25 cellular contexts compared by ENCODE assay signal in the genomic region with DNA sequence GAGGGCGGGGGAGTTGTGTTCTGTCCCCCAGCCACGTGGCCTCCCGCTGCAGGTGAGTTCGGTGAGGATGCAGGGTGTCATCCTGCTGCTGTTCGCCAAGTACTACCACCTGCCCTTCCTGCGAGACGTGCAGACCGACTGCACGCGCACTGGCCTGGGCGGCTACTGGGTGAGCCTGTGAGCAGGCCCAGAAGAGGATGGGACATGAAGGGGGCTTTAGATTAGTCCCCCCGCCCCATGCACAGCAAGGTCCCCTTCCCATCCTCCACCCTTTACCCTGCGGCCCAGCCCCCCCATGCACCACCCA. TPM values are rescaled to one million over a fixed set of nuclear protein-coding genes. Genes with fewer than 3 reads are reported as not detected.
"Had no signal": no experiment of that assay in that cellular context is flagged by ENCODE, and none has a peak within 500 bp of the region (broad histone marks: within the 10 kb centered on the region; RNA-seq: fewer than 3 reads in every experiment).

No MANE protein-coding gene starts in this region.

- DNase-seq: activated CD4-positive, alpha-beta T cell treated with anti-CD3 and anti-CD28 coated beads, Interleukin-2, amount 10 ng/mL, durations not matched to agents 7 days and 5 days; activated CD4-positive, CD25-positive, alpha-beta regulatory T cell treated with anti-CD3 and anti-CD28 coated beads, Interleukin-2, amount 50 U/mL, for 72 hours; activated CD8-positive, alpha-beta memory T cell treated with anti-CD3 and anti-CD28 coated beads, Interleukin-2, amount 10 ng/mL, durations not matched to agents 7 days and 5 days; activated gamma-delta T cell; activated naive CD4-positive, alpha-beta T cell treated with anti-CD3 and anti-CD28 coated beads, Interleukin-2, amount 50 U/mL, for 16 hours; activated naive CD8-positive, alpha-beta T cell treated with anti-CD3 and anti-CD28 coated beads, Interleukin-2, amount 50 U/mL, for 24 hours; activated T-cell treated with anti-CD3 and anti-CD28 coated beads for 4 hours; cerebellar nuclear complex; cortex of kidney; heart right ventricle; immature natural killer cell; lower lobe of right lung; naive B cell; occipital lobe; stimulated activated naive CD8-positive, alpha-beta T cell treated with anti-CD3 and anti-CD28 coated beads, Interleukin-15, amount 100 ng/mL, for 72 hours; WERI-Rb-1 had no signal

- H3K4me3 ChIP-seq: heart right ventricle, lower lobe of right lung, prostate gland, tibial nerve had no signal

- H3K9me3 Mint-ChIP-seq: activated CD4-positive, alpha-beta T cell treated with anti-CD3 and anti-CD28 coated beads, Interleukin-2, amount 10 ng/mL, durations not matched to agents 7 days and 5 days; activated CD8-positive, alpha-beta T cell treated with anti-CD3 and anti-CD28 coated beads for 36 hours; activated naive CD8-positive, alpha-beta T cell treated with anti-CD3 and anti-CD28 coated beads, Interleukin-2, amount 50 U/mL, for 24 hours; immature natural killer cell; naive B cell; stimulated activated naive CD8-positive, alpha-beta T cell treated with anti-CD3 and anti-CD28 coated beads, Interleukin-15, amount 100 ng/mL, for 72 hours; T-helper 2 cell treated with Interferon-gamma antibody and Interleukin-4, amounts not matched to agents 5 μg/mL and 100 μg/mL, for 36 hours had no signal

- H3K4me3 Mint-ChIP-seq: activated CD4-positive, alpha-beta T cell treated with anti-CD3 and anti-CD28 coated beads, Interleukin-2, amount 10 ng/mL, durations not matched to agents 7 days and 5 days; activated CD8-positive, alpha-beta memory T cell treated with anti-CD3 and anti-CD28 coated beads, Interleukin-2, amount 10 ng/mL, durations not matched to agents 7 days and 5 days; activated CD8-positive, alpha-beta T cell treated with anti-CD3 and anti-CD28 coated beads for 36 hours; activated naive CD8-positive, alpha-beta T cell treated with anti-CD3 and anti-CD28 coated beads, Interleukin-2, amount 50 U/mL, for 24 hours; immature natural killer cell; stimulated activated naive CD8-positive, alpha-beta T cell treated with anti-CD3 and anti-CD28 coated beads, Interleukin-15, amount 100 ng/mL, for 72 hours; T-helper 2 cell treated with Interferon-gamma antibody and Interleukin-4, amounts not matched to agents 5 μg/mL and 100 μg/mL, for 36 hours had no signal

- H3K27me3 ChIP-seq: heart right ventricle, tibial nerve had no signal

- H3K4me1 Mint-ChIP-seq: activated CD4-positive, alpha-beta T cell treated with anti-CD3 and anti-CD28 coated beads, Interleukin-2, amount 10 ng/mL, durations not matched to agents 7 days and 5 days; activated CD8-positive, alpha-beta memory T cell treated with anti-CD3 and anti-CD28 coated beads, Interleukin-2, amount 10 ng/mL, durations not matched to agents 7 days and 5 days; activated naive CD8-positive, alpha-beta T cell treated with anti-CD3 and anti-CD28 coated beads, Interleukin-2, amount 50 U/mL, for 24 hours; immature natural killer cell had no signal

- H3K27ac ChIP-seq: heart right ventricle, lower lobe of right lung, prostate gland, tibial nerve, WERI-Rb-1 had no signal

- H3K27ac Mint-ChIP-seq: activated CD4-positive, alpha-beta T cell treated with anti-CD3 and anti-CD28 coated beads, Interleukin-2, amount 10 ng/mL, durations not matched to agents 7 days and 5 days; activated CD8-positive, alpha-beta memory T cell treated with anti-CD3 and anti-CD28 coated beads, Interleukin-2, amount 10 ng/mL, durations not matched to agents 7 days and 5 days; activated CD8-positive, alpha-beta T cell treated with anti-CD3 and anti-CD28 coated beads for 36 hours; activated naive CD8-positive, alpha-beta T cell treated with anti-CD3 and anti-CD28 coated beads, Interleukin-2, amount 50 U/mL, for 24 hours; immature natural killer cell; naive B cell; stimulated activated naive CD8-positive, alpha-beta T cell treated with anti-CD3 and anti-CD28 coated beads, Interleukin-15, amount 100 ng/mL, for 72 hours; T-helper 2 cell treated with Interferon-gamma antibody and Interleukin-4, amounts not matched to agents 5 μg/mL and 100 μg/mL, for 36 hours had no signal

- ATAC-seq: activated CD8-positive, alpha-beta memory T cell treated with anti-CD3 and anti-CD28 coated beads, Interleukin-2, amount 10 ng/mL, durations not matched to agents 7 days and 5 days; activated CD8-positive, alpha-beta T cell treated with anti-CD3 and anti-CD28 coated beads for 36 hours; activated naive CD8-positive, alpha-beta T cell treated with anti-CD3 and anti-CD28 coated beads, Interleukin-2, amount 50 U/mL, for 24 hours; heart right ventricle; left lobe of liver; lower lobe of right lung; stimulated activated naive CD8-positive, alpha-beta T cell treated with anti-CD3 and anti-CD28 coated beads, Interleukin-15, amount 100 ng/mL, for 72 hours had no signal

- H3K9me3 ChIP-seq: heart right ventricle, lower lobe of right lung, prostate gland, tibial nerve had no signal

- H3K36me3 ChIP-seq: lower lobe of right lung, prostate gland had no signal

- H3K36me3 Mint-ChIP-seq: activated CD8-positive, alpha-beta memory T cell treated with anti-CD3 and anti-CD28 coated beads, Interleukin-2, amount 10 ng/mL, durations not matched to agents 7 days and 5 days; immature natural killer cell; naive B cell had no signal

- H3K27me3 Mint-ChIP-seq: activated CD4-positive, alpha-beta T cell treated with anti-CD3 and anti-CD28 coated beads, Interleukin-2, amount 10 ng/mL, durations not matched to agents 7 days and 5 days; activated CD8-positive, alpha-beta memory T cell treated with anti-CD3 and anti-CD28 coated beads, Interleukin-2, amount 10 ng/mL, durations not matched to agents 7 days and 5 days; activated naive CD8-positive, alpha-beta T cell treated with anti-CD3 and anti-CD28 coated beads, Interleukin-2, amount 50 U/mL, for 24 hours; stimulated activated naive CD8-positive, alpha-beta T cell treated with anti-CD3 and anti-CD28 coated beads, Interleukin-15, amount 100 ng/mL, for 72 hours had no signal

RNA-seq across cellular contexts. Expression of a gene that starts 4.1 kb away (rescaled TPM):
- total RNA-seq: activated CD4-positive, alpha-beta T cell treated with anti-CD3 and anti-CD28 coated beads, Interleukin-2, amount 10 ng/mL, durations not matched to agents 7 days and 5 days had no signal
- polyA plus RNA-seq: immature natural killer cell had no signal

RNA-seq across cellular contexts. Expression of a gene that starts 13.5 kb away (rescaled TPM):
- total RNA-seq: activated CD4-positive, alpha-beta T cell treated with anti-CD3 and anti-CD28 coated beads, Interleukin-2, amount 10 ng/mL, durations not matched to agents 7 days and 5 days; activated CD8-positive, alpha-beta memory T cell treated with anti-CD3 and anti-CD28 coated beads, Interleukin-2, amount 10 ng/mL, durations not matched to agents 7 days and 5 days; activated CD8-positive, alpha-beta T cell treated with anti-CD3 and anti-CD28 coated beads for 36 hours; epithelial cell of proximal tubule; heart right ventricle; left lobe of liver; mesenteric fat pad; occipital lobe; tibial nerve; urinary bladder had no signal
- polyA plus RNA-seq: immature natural killer cell, neural cell, urinary bladder had no signal
